In the genomic region with DNA sequence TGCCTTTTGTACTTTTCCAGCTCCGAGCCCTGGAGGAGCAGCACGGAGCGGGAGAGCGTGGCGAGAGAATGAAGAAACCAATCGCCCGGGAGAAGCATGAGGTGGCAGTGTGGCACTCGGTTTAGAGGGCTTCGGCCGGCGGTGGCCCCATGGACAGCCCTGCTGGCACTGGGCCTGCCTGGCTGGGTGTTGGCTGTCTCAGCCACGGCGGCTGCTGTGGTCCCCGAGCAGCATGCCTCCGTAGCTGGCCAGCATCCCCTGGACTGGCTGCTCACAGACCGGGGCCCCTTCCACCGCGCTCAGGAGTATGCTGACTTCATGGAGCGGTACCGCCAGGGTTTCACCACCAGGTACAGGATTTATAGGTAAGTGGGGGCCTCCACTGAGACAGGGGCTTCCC, we compare ENCODE assay signal across 21 cellular contexts. TPM values are rescaled to one million over a fixed set of nuclear protein-coding genes. Genes with fewer than 3 reads are reported as not detected.
"Had no signal": no experiment of that assay in that cellular context is flagged by ENCODE, and none has a peak within 500 bp of the region (broad histone marks: within the 10 kb centered on the region; RNA-seq: fewer than 3 reads in every experiment).

No MANE protein-coding gene starts in this region.

- H3K9me3 ChIP-seq: ascending aorta, esophagus muscularis mucosa, tibial artery had no signal

- DNase-seq: activated B cell treated with CpG ODN at 0.5 μM for 24 hours; activated CD4-positive, alpha-beta T cell treated with anti-CD3 and anti-CD28 coated beads for 4 hours; activated CD8-positive, alpha-beta T cell treated with anti-CD3 and anti-CD28 coated beads for 36 hours; activated naive CD4-positive, alpha-beta T cell treated with anti-CD3 and anti-CD28 coated beads, Interleukin-2, amount 10 ng/mL, durations not matched to agents 7 days and 5 days; activated naive CD8-positive, alpha-beta T cell treated with anti-CD3 and anti-CD28 coated beads, Interleukin-2, amount 50 U/mL, for 24 hours; activated T-cell treated with anti-CD3 and anti-CD28 coated beads, Interleukin-2, amount 50 U/mL, for 1 hour; effector CD8-positive, alpha-beta T cell; kidney glomerular epithelial cell; natural killer cell; retina; stimulated activated CD4-positive, alpha-beta T cell treated with anti-CD3 and anti-CD28 coated beads, Interleukin-12 subunit alpha, Interleukin-12 subunit beta, amount 100 ng/mL, for 4 hours; stimulated activated CD4-positive, alpha-beta T cell treated with anti-CD3 and anti-CD28 coated beads, Interleukin-1b, Interleukin-23, amount 100 ng/mL, for 48 hours; stimulated activated CD8-positive, alpha-beta memory T cell treated with anti-CD3 and anti-CD28 coated beads, Interleukin-4, amount 100 ng/mL, for 48 hours; stimulated activated naive CD4-positive, alpha-beta T cell; tibial artery had no signal

- H3K4me1 ChIP-seq: ascending aorta, esophagus muscularis mucosa, tibial artery had no signal

- H3K36me3 ChIP-seq: ascending aorta, esophagus muscularis mucosa, tibial artery had no signal

- ATAC-seq: activated CD8-positive, alpha-beta T cell treated with anti-CD3 and anti-CD28 coated beads for 36 hours; activated naive CD8-positive, alpha-beta T cell treated with anti-CD3 and anti-CD28 coated beads, Interleukin-2, amount 50 U/mL, for 24 hours; activated T-helper 17 cell treated with anti-CD3 and anti-CD28 coated beads, Interleukin-2, amount 50 U/mL, for 72 hours; natural killer cell had no signal

- H3K4me3 ChIP-seq: ascending aorta, esophagus muscularis mucosa, SK-N-MC, tibial artery had no signal

- H3K27ac ChIP-seq: ascending aorta, esophagus muscularis mucosa, SK-N-MC, tibial artery had no signal

- H3K27me3 ChIP-seq: ascending aorta, esophagus muscularis mucosa, tibial artery had no signal

RNA-seq across cellular contexts. Expression of a gene that starts 59.0 kb away (rescaled TPM):
- total RNA-seq: activated B cell treated with CpG ODN at 0.5 μM for 24 hours; activated CD8-positive, alpha-beta T cell treated with anti-CD3 and anti-CD28 coated beads for 36 hours; activated T-helper 17 cell treated with anti-CD3 and anti-CD28 coated beads, Interleukin-2, amount 50 U/mL, for 72 hours; endothelial cell of umbilical vein; mesenteric fat pad; natural killer cell had no signal
